Comparison of ENCODE assay signal across 8 cellular contexts in the genomic region with DNA sequence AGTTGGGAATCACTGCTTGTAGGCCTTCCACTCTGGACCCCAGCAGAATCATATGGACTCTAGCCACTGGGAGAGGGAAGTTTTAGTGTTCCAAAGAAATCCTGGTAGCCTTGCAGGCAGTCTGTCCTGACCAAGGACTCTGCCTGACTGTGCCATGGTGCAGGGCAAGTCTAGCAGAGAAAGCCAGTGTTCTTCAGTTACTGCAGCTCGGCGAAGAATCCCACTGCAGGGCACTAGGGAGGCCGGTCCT. TPM values are rescaled to one million over a fixed set of nuclear protein-coding genes. Genes with fewer than 3 reads are reported as not detected.
DNase-seq lines count a peak whose midpoint lies in the region; ATAC-seq and TF ChIP-seq lines count a peak whose summit lies in the region.

No MANE protein-coding gene starts in this region.

- H3K9me3 ChIP-seq in OCI-LY7 (ENCODE audit: low read length) = no peaks in the 10 kb centered on the region
- H3K9me3 ChIP-seq in neuronal stem cell (replicated peaks in 1 of 2; ENCODE audit: control insufficient read depth in 2 of 2, insufficient read depth in 1 of 2, low read depth in 1 of 2, low read length in 2 of 2) = no peaks in the 10 kb centered on the region

- H3K4ac ChIP-seq in neuronal stem cell (ENCODE audit: low read length) = peak overlapping the region; percentile 4

- H4K8ac ChIP-seq in neuronal stem cell (ENCODE audit: low read depth, low read length) = no peak overlapping the region

- H3K27me3 ChIP-seq in neuronal stem cell (ENCODE audit: control insufficient read depth in 3 of 3, insufficient read depth in 3 of 3, low read depth in 1 of 3, low read length in 3 of 3) = no peaks in the 10 kb centered on the region

- POLR2A ChIA-PET in OCI-LY7 (lab: Charles Lee) = interaction anchor here (0.8 to 1.7 kb wide), 3 partner anchors 11 to 31 kb away, joined by 3 to 4 read pairs (median 4); no protein-coding TSS in a partner anchor
- POLR2A ChIA-PET in GM10248 (lab: Yijun Ruan, JAX) = interaction anchor here (0.7 kb wide), 1 partner anchor 306 kb away, joined by 3 read pairs; no protein-coding TSS in a partner anchor

- H3K18ac ChIP-seq in neuronal stem cell (ENCODE audit: low read length) = peak overlapping the region; percentile 96

- CTCF ChIA-PET in OCI-LY7 (lab: Charles Lee; ENCODE audit: unreplicated experiment) (no interaction called here), GM10248 (lab: Yijun Ruan, JAX) (interaction anchor here (1.0 to 1.5 kb wide), 8 partner anchors 16 to 921 kb away, joined by 3 to 10 read pairs (median 3); a partner anchor contains a TSS)

- intact Hi-C loops in OCI-LY7 (cut with micrococcal nuclease; ENCODE audit: unreplicated experiment) = loop anchor here (5.0 kb wide), 1 partner anchor 69 kb away; a partner anchor contains a TSS

- H4K20me1 ChIP-seq in OCI-LY7 (ENCODE audit: insufficient read depth, low read length) = peaks cover 15% of the 10 kb centered on the region; the same call in 1 of the 2 replicates

- no CpG with 5 or more reads among the region's 3 CpGs for WGBS in neuronal stem cell (ENCODE audit: extremely low coverage in 2 of 2, insufficient read length in 2 of 2, insufficient replicate concordance in 1 of 2), 2 donors

- H2AFZ ChIP-seq in OCI-LY7 (ENCODE audit: low read length) = peak overlapping the region; percentile 64; the same call in 1 of the 2 replicates
- peak overlapping the region; percentile 93 for H2AFZ ChIP-seq in neuronal stem cell (ENCODE audit: low read length)

- H3K79me1 ChIP-seq in neuronal stem cell (ENCODE audit: low read depth, low read length) = peaks cover 3% of the 10 kb centered on the region

- no peak overlapping the region for H3K14ac ChIP-seq in neuronal stem cell (ENCODE audit: low read length)

- H4K91ac ChIP-seq in neuronal stem cell (ENCODE audit: low read depth, low read length, poor library complexity) = no peak overlapping the region

- no peak overlapping the region for H2BK120ac ChIP-seq in neuronal stem cell (ENCODE audit: low read depth, low read length)

- peak overlapping the region; percentile 88 for H3K4me3 Mint-ChIP-seq in endothelial cell (ENCODE audit: unreplicated experiment)

- no peaks in the 10 kb centered on the region for H3K9me3 Mint-ChIP-seq in endothelial cell (ENCODE audit: unreplicated experiment)

- ATAC-seq in GM18868 (IDR thresholded peaks at IDR 0.05; ENCODE audit: unreplicated experiment) = peak; percentile 3

- H2BK15ac ChIP-seq in neuronal stem cell (ENCODE audit: low read length) = no peak overlapping the region

- H3K27ac Mint-ChIP-seq in endothelial cell (ENCODE audit: unreplicated experiment) = no peak overlapping the region

- H3K4me3 ChIP-seq in OCI-LY7 (ENCODE audit: low read depth, low read length, poor library complexity, severe bottlenecking) (peak overlapping the region; percentile 91), neuronal stem cell (ENCODE audit: low read length in 2 of 2) (peak overlapping the region; percentile 67 to 73)

- H3K79me2 ChIP-seq in OCI-LY7 (ENCODE audit: insufficient read depth, low read depth, low read length) = peaks cover 43% of the 10 kb centered on the region

- H3K36me3 Mint-ChIP-seq in endothelial cell (ENCODE audit: low read depth, unreplicated experiment) = peaks cover 5% of the 10 kb centered on the region

- no peak overlapping the region for H2BK5ac ChIP-seq in neuronal stem cell (ENCODE audit: low read length)

- peak overlapping the region; percentile 81 for H3K4me2 ChIP-seq in OCI-LY7 (ENCODE audit: low read length)
- peak overlapping the region; percentile 89 for H3K4me2 ChIP-seq in neuronal stem cell (ENCODE audit: insufficient read depth, low read length, poor library complexity, severe bottlenecking)

- peaks cover 41% of the 10 kb centered on the region for H3K36me3 ChIP-seq in OCI-LY7 (ENCODE audit: insufficient read depth, low read length)
- H3K36me3 ChIP-seq in neuronal stem cell (replicated peaks in 1 of 2; ENCODE audit: control insufficient read depth in 2 of 2, insufficient read depth in 2 of 2, low read length in 2 of 2) = peaks cover 4 to 27% of the 10 kb centered on the region in 2 donors

- DNase-seq in OCI-LY7 (ENCODE audit: low spot score) (no peak), endothelial cell (ENCODE audit: low spot score) (no peak), neuronal stem cell (ENCODE audit: low spot score) (no peak), NCI-H2196 treated with DMSO at 0.1 percent for 48 hours (lab: John Stamatoyannopoulos, UW; ENCODE audit: unreplicated experiment) (no peak), activated gamma-delta T cell (lab: John Stamatoyannopoulos, UW) (no peak), GM10248 (ENCODE audit: extremely low spot score) (no peak), NCI-H2196 (lab: John Stamatoyannopoulos, UW; ENCODE audit: unreplicated experiment) (no peak)

- H3K9ac ChIP-seq in neuronal stem cell (ENCODE audit: low read depth, low read length, poor library complexity) = no peak overlapping the region

- no peaks in the 10 kb centered on the region for H3K9me2 ChIP-seq in OCI-LY7 (ENCODE audit: insufficient read depth, low read length)

- peaks cover 36% of the 10 kb centered on the region for H3K4me1 Mint-ChIP-seq in endothelial cell (ENCODE audit: unreplicated experiment)

- TF ChIP-seq CTCF in OCI-LY7 (conservative IDR thresholded peaks at IDR 0.05; ENCODE audit: low read length) (no peak), endothelial cell (IDR thresholded peaks at IDR 0.05; ENCODE audit: unreplicated experiment) (no peak), GM10248 (IDR thresholded peaks at IDR 0.05; ENCODE audit: control extremely low read depth, extremely low read depth, low read depth, missing control alignments) (no peak)

- peaks cover 6% of the 10 kb centered on the region for H3K27me3 Mint-ChIP-seq in endothelial cell (ENCODE audit: unreplicated experiment)

- H2AK5ac ChIP-seq in neuronal stem cell (ENCODE audit: low read depth, low read length) = no peak overlapping the region

- H2BK12ac ChIP-seq in neuronal stem cell (ENCODE audit: low read length) = no peak overlapping the region

- no TSS peak for BruUV-seq in OCI-LY7 (replicated peaks; lab: Mats Ljungman, UMichigan)

- peaks cover 48% of the 10 kb centered on the region for H3K4me1 ChIP-seq in OCI-LY7 (ENCODE audit: insufficient read depth, low read length, poor library complexity, severe bottlenecking)
- peaks cover 13 to 22% of the 10 kb centered on the region in 2 donors for H3K4me1 ChIP-seq in neuronal stem cell (ENCODE audit: control insufficient read depth in 2 of 2, insufficient read depth in 1 of 2, low read depth in 1 of 2, low read length in 2 of 2)

- H3K27ac ChIP-seq in OCI-LY7 (ENCODE audit: low read depth, low read length, poor library complexity, severe bottlenecking) = peak overlapping the region; percentile 9
- H3K27ac ChIP-seq in neuronal stem cell (replicated peaks; ENCODE audit: low read length) = no peak overlapping the region

- H3K23ac ChIP-seq in neuronal stem cell (ENCODE audit: low read depth, low read length, poor library complexity) = no peak overlapping the region

RNA-seq across cellular contexts. Expression of a gene that starts 20.3 kb away (rescaled TPM):
- total RNA-seq in OCI-LY7 (2014; rRNA removed; shearing (Covaris generic)) = 205 and 276 TPM in 2 replicates
- 270 and 274 TPM in 2 replicates for total RNA-seq in OCI-LY7 (2022)
- 235 TPM for total RNA-seq in endothelial cell (ENCODE audit: unreplicated experiment)
- polyA plus RNA-seq in neuronal stem cell (2013, experiment 1 of 2) = 252 TPM
- 246 TPM for polyA plus RNA-seq in neuronal stem cell (2013, experiment 2 of 2)
